Comparison of ENCODE assay signal across 16 cellular contexts in the genomic region with DNA sequence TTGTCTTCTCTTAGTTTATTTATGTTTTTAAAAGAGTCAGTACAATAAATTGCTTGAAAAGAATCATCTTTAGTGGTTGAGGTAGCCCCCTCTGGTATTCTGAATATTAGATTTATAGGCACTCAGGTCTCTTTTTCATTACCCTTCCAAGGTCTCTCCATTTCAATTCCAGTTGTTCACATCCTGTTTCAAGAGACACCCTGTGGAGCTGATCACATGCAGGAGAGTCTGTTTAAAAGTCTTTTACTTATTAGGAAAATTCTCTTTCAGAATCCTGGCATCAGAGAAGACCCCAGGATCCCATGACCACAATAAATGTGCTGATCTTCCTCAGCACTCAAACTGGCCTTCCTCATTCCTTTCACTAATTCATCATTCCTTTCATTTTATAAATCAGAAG.
DNase-seq lines count a peak whose midpoint lies in the region; ATAC-seq and TF ChIP-seq lines count a peak whose summit lies in the region.
"Had no signal": no experiment of that assay in that cellular context is flagged by ENCODE, and none has a peak within 500 bp of the region (broad histone marks: within the 10 kb centered on the region; RNA-seq: fewer than 3 reads in every experiment).

No MANE protein-coding gene starts in this region.

- H4K20me1 ChIP-seq in GM23248 (ENCODE audit: insufficient read depth): no peaks in the 10 kb centered on the region

- H3K27me3 ChIP-seq in GM23248 (replicated peaks; ENCODE audit: insufficient read depth): no peaks in the 10 kb centered on the region
- H3K27me3 ChIP-seq: BE2C had no signal

- POLR2A ChIA-PET in RWPE1 (lab: Yijun Ruan, JAX; ENCODE audit: low non-redundant PET): no interaction called here

- CTCF ChIA-PET in RWPE1 (lab: Yijun Ruan, JAX): no interaction called here

- no peaks in the 10 kb centered on the region for H3K4me1 ChIP-seq in GM23248 (ENCODE audit: insufficient read depth)
- H3K4me1 ChIP-seq: BE2C had no signal

- no peaks in the 10 kb centered on the region for H3K9me2 ChIP-seq in GM23248 (ENCODE audit: insufficient read depth)

- DNase-seq in GM23248 (no peak), astrocyte of the cerebellum (ENCODE audit: low read depth) (peak; percentile 27), myocyte (ENCODE audit: low read depth) (peak; percentile 0), RWPE1 (ENCODE audit: low spot score) (no peak), T-helper 2 cell (no peak)
- DNase-seq: ACHN; BE2C; C1 segment of cervical spinal cord; CD4-positive, CD25-positive, alpha-beta regulatory T cell; CD8-positive, alpha-beta memory T cell; COR-L47; H7; HFFc6 had no signal

- H3K9ac ChIP-seq in GM23248: no peak overlapping the region

- no peak for ATAC-seq in HG03439 (IDR thresholded peaks at IDR 0.05; ENCODE audit: unreplicated experiment)
- ATAC-seq: HCT116, HepG2 had no signal

- no peak overlapping the region for H3K27ac ChIP-seq in GM23248
- H3K27ac ChIP-seq in RWPE1: no peak overlapping the region

- H3F3A ChIP-seq in GM23248 (ENCODE audit: insufficient read depth): no peaks in the 10 kb centered on the region

- H3K9me3 ChIP-seq in GM23248 (ENCODE audit: low read depth): no peaks in the 10 kb centered on the region
- H3K9me3 ChIP-seq: BE2C had no signal

- TF ChIP-seq CTCF in astrocyte of the cerebellum (IDR thresholded peaks at IDR 0.05; ENCODE audit: low read depth, low read length, missing control alignments): no peak
- TF ChIP-seq CTCF in RWPE1 (conservative IDR thresholded peaks at IDR 0.05; ENCODE audit: low read depth): no peak

- no peak overlapping the region for H3K4me2 ChIP-seq in GM23248 (ENCODE audit: unreplicated experiment)

- no peaks in the 10 kb centered on the region for H3K79me2 ChIP-seq in GM23248 (ENCODE audit: insufficient read depth)

- no peak overlapping the region for H3K4me3 ChIP-seq in GM23248
- no peak overlapping the region for H3K4me3 ChIP-seq in astrocyte of the cerebellum (ENCODE audit: low read depth, low read length)

- H3K36me3 ChIP-seq in GM23248 (ENCODE audit: low read depth): no peaks in the 10 kb centered on the region
- H3K36me3 ChIP-seq: BE2C had no signal

- peak overlapping the region; percentile 55 for H2AFZ ChIP-seq in GM23248

- in situ Hi-C loops in GM23248 (cut with MboI) (no loop called here), astrocyte of the cerebellum (cut with HindIII; ENCODE audit: low sequenced_read_pairs) (no loop called here)

Comparison
In these comparisons a context has a peak if more than half of its experiments do, and no peak if none do; other contexts are left out.
1. DNase-seq: peak in astrocyte of the cerebellum (single experiment) and myocyte (single experiment); none in GM23248 (single experiment), RWPE1 (single experiment) and T-helper 2 cell (0 of 5).